In genomic region chr15:101615986-101616848, GRCh38 we compare ENCODE assay signal across 1 cellular context.
A peak's percentile ranks its signal among the peaks of the same experiment; 100 is the strongest.
TF ChIP-seq lines count a peak whose summit lies in the region.

No MANE protein-coding gene starts in this region.

TF ChIP-seq in WTC11, 78 proteins besides CTCF, POLR2A, EP300 and RAD21 (continued from another document):
- TF ChIP-seq ZNF281 (CRISPR knock-in tag; IDR thresholded peaks at IDR 0.05) (0 out of 2 replicates have a peak, but pooled peaks have one; percentile 21), MAX (CRISPR knock-in tag; IDR thresholded peaks at IDR 0.05) (peak; percentile 89), E2F5 (CRISPR knock-in tag; IDR thresholded peaks at IDR 0.05) (0 out of 2 replicates have a peak, but pooled peaks have one; percentile 63)
